Comparison of ENCODE assay signal across 2 cellular contexts in the genomic region with DNA sequence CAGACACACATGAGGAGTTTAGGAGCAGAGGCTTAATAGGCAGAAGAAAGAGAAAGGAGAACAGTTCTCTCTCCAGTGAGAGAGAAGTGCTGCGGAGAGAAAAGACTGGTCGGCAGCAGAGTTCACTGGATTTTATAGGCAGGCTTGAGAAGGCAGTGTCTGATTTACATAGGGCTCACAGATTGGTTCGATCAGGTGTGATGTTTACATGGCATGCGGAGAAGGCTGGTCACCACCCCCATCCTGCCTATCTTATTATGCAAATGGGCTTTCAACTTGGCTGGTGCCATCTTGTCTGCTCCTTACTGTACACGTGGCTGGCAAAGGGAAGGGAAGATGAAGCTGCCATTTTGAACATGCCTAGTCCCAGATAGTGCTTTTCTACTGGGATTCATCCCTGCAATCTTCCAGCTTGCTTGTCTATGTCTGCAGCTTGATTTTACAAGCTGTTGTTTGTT.
TF ChIP-seq lines count a peak whose summit lies in the region.

No MANE protein-coding gene starts in this region.

TF ChIP-seq in SK-N-SH, 30 proteins besides CTCF, POLR2A, EP300 and RAD21 (continued from another document):
- TF ChIP-seq, protein P1, sequence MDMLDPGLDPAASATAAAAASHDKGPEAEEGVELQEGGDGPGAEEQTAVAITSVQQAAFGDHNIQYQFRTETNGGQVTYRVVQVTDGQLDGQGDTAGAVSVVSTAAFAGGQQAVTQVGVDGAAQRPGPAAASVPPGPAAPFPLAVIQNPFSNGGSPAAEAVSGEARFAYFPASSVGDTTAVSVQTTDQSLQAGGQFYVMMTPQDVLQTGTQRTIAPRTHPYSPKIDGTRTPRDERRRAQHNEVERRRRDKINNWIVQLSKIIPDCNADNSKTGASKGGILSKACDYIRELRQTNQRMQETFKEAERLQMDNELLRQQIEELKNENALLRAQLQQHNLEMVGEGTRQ (IDR thresholded peaks at IDR 0.05; ENCODE audit: borderline replicate concordance, low read depth, low read length), result no peak
- TF ChIP-seq, protein P2, sequence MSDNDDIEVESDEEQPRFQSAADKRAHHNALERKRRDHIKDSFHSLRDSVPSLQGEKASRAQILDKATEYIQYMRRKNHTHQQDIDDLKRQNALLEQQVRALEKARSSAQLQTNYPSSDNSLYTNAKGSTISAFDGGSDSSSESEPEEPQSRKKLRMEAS (IDR thresholded peaks at IDR 0.05; ENCODE audit: low read depth), result no peak
TF ChIP-seq in SK-N-SH: peak in this region for 0.

TF ChIP-seq in SK-N-SH treated with all-trans-retinoic acid at 6 μM for 48 hours, 23 proteins besides CTCF, POLR2A, EP300 and RAD21 (continued from another document):
- TF ChIP-seq, protein P3, sequence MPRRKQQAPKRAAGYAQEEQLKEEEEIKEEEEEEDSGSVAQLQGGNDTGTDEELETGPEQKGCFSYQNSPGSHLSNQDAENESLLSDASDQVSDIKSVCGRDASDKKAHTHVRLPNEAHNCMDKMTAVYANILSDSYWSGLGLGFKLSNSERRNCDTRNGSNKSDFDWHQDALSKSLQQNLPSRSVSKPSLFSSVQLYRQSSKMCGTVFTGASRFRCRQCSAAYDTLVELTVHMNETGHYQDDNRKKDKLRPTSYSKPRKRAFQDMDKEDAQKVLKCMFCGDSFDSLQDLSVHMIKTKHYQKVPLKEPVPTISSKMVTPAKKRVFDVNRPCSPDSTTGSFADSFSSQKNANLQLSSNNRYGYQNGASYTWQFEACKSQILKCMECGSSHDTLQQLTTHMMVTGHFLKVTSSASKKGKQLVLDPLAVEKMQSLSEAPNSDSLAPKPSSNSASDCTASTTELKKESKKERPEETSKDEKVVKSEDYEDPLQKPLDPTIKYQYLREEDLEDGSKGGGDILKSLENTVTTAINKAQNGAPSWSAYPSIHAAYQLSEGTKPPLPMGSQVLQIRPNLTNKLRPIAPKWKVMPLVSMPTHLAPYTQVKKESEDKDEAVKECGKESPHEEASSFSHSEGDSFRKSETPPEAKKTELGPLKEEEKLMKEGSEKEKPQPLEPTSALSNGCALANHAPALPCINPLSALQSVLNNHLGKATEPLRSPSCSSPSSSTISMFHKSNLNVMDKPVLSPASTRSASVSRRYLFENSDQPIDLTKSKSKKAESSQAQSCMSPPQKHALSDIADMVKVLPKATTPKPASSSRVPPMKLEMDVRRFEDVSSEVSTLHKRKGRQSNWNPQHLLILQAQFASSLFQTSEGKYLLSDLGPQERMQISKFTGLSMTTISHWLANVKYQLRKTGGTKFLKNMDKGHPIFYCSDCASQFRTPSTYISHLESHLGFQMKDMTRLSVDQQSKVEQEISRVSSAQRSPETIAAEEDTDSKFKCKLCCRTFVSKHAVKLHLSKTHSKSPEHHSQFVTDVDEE (CRISPR knock-in tag; IDR thresholded peaks at IDR 0.05), result no peak
- TF ChIP-seq, protein P4, sequence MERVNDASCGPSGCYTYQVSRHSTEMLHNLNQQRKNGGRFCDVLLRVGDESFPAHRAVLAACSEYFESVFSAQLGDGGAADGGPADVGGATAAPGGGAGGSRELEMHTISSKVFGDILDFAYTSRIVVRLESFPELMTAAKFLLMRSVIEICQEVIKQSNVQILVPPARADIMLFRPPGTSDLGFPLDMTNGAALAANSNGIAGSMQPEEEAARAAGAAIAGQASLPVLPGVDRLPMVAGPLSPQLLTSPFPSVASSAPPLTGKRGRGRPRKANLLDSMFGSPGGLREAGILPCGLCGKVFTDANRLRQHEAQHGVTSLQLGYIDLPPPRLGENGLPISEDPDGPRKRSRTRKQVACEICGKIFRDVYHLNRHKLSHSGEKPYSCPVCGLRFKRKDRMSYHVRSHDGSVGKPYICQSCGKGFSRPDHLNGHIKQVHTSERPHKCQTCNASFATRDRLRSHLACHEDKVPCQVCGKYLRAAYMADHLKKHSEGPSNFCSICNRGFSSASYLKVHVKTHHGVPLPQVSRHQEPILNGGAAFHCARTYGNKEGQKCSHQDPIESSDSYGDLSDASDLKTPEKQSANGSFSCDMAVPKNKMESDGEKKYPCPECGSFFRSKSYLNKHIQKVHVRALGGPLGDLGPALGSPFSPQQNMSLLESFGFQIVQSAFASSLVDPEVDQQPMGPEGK (CRISPR knock-in tag; IDR thresholded peaks at IDR 0.05; ENCODE audit: borderline replicate concordance), result no peak
- TF ChIP-seq ESRRG (CRISPR knock-in tag; IDR thresholded peaks at IDR 0.05), result no peak
- no peak for TF ChIP-seq ZC3H10 (CRISPR knock-in tag; IDR thresholded peaks at IDR 0.05)
- no peak for TF ChIP-seq ZFP30 (CRISPR knock-in tag; IDR thresholded peaks at IDR 0.05)
- no peak for TF ChIP-seq ZFP3 (CRISPR knock-in tag; IDR thresholded peaks at IDR 0.05)
- TF ChIP-seq GLIS3 (CRISPR knock-in tag; IDR thresholded peaks at IDR 0.05), result no peak
- no peak for TF ChIP-seq SNAI2 (CRISPR knock-in tag; IDR thresholded peaks at IDR 0.05)
- no peak for TF ChIP-seq RARB (CRISPR knock-in tag; IDR thresholded peaks at IDR 0.05)
- no peak for TF ChIP-seq ARNTL (CRISPR knock-in tag; IDR thresholded peaks at IDR 0.05; ENCODE audit: borderline replicate concordance, low read depth)
- TF ChIP-seq, protein P5, sequence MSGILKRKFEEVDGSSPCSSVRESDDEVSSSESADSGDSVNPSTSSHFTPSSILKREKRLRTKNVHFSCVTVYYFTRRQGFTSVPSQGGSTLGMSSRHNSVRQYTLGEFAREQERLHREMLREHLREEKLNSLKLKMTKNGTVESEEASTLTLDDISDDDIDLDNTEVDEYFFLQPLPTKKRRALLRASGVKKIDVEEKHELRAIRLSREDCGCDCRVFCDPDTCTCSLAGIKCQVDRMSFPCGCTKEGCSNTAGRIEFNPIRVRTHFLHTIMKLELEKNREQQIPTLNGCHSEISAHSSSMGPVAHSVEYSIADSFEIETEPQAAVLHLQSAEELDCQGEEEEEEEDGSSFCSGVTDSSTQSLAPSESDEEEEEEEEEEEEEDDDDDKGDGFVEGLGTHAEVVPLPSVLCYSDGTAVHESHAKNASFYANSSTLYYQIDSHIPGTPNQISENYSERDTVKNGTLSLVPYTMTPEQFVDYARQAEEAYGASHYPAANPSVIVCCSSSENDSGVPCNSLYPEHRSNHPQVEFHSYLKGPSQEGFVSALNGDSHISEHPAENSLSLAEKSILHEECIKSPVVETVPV (CRISPR knock-in tag; IDR thresholded peaks at IDR 0.05), result no peak
- no peak for TF ChIP-seq ZNF70 (CRISPR knock-in tag; IDR thresholded peaks at IDR 0.05)
- TF ChIP-seq OSR1 (CRISPR knock-in tag; IDR thresholded peaks at IDR 0.05), result no peak
